Comparison of ENCODE assay signal across 9 cellular contexts in the genomic region with DNA sequence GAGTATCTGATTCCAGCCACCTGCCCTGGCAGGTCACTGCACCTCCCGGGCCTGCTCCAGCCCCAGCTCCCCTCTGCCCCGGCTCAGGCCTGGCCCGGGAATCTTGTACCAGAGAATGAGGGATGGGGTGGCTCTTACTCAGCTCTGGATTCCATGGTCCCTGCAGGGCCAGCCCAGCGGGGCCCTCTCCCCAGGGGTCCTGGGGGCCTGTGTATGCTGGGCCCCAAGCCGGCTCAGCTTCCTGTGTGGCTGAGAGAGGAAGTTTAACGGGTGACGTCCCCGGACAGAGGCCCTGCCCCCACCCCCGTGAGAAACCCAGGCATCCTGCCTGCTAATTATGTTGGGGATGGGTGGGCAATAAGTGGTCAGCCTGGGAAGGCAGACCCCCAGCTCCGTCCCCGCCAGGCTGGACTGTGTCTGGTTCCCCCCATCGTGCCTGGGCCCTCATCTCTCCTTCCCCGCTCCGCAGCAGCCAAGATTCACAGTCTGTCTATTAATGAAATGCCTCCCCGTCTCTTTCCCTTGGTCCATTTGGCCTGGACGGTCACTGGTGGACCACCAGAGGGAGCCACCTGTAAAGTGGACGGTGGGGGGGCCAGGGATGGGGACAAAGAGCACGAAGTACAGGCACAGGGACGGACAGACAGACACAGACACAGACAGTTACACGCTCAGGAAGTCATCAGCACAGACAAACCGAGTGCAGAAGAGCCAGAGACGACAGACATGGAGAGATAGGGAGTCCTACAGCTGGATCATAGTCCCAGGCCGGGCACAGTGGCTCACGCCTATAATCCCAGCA. TPM values are rescaled to one million over a fixed set of nuclear protein-coding genes. Genes with fewer than 3 reads are reported as not detected.
DNase-seq lines count a peak whose midpoint lies in the region; ATAC-seq and TF ChIP-seq lines count a peak whose summit lies in the region.
"Had no signal": no experiment of that assay in that cellular context is flagged by ENCODE, and none has a peak within 500 bp of the region (broad histone marks: within the 10 kb centered on the region; RNA-seq: fewer than 3 reads in every experiment).

A gene with protein sequence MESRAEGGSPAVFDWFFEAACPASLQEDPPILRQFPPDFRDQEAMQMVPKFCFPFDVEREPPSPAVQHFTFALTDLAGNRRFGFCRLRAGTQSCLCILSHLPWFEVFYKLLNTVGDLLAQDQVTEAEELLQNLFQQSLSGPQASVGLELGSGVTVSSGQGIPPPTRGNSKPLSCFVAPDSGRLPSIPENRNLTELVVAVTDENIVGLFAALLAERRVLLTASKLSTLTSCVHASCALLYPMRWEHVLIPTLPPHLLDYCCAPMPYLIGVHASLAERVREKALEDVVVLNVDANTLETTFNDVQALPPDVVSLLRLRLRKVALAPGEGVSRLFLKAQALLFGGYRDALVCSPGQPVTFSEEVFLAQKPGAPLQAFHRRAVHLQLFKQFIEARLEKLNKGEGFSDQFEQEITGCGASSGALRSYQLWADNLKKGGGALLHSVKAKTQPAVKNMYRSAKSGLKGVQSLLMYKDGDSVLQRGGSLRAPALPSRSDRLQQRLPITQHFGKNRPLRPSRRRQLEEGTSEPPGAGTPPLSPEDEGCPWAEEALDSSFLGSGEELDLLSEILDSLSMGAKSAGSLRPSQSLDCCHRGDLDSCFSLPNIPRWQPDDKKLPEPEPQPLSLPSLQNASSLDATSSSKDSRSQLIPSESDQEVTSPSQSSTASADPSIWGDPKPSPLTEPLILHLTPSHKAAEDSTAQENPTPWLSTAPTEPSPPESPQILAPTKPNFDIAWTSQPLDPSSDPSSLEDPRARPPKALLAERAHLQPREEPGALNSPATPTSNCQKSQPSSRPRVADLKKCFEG (minus strand): TSS at position 247 of the 802 bp plus-strand sequence. CDS start 92 bp downstream, at position 155.

- intact Hi-C loops in T-helper 2 cell treated with Interferon-gamma antibody and Interleukin-4, amounts not matched to agents 100 ng/mL and 5 ng/mL, for 36 hours (cut with micrococcal nuclease), result loop anchor here (1.0 to 2.0 kb wide), 2 partner anchors 21 to 23 kb away; no protein-coding TSS in a partner anchor
- intact Hi-C loops in right lobe of liver (cut with DNase I), result no loop called here

- no peaks in the 10 kb centered on the region for H3K27me3 ChIP-seq in right lobe of liver

- H3K4me3 ChIP-seq in astrocyte of the spinal cord (ENCODE audit: low read depth, low read length), result no peak within 1 kb of the TSS
- H3K4me3 ChIP-seq in right lobe of liver, result peak within 1 kb of the TSS; percentile 22 to 32 (median 23)

- in situ Hi-C loops in astrocyte of the spinal cord (cut with HindIII; ENCODE audit: low sequenced_read_pairs), result no loop called here

- H3K36me3 ChIP-seq in right lobe of liver, result no peaks in the 10 kb centered on the region

- WGBS in right lobe of liver (ENCODE audit: insufficient coverage, low coverage, low lambda C conversion rate, missing lambda C conversion rate), result 21% methylated on average over 16 of the region's 24 CpGs

- ATAC-seq in HG03066 (IDR thresholded peaks at IDR 0.05; ENCODE audit: low read depth, unreplicated experiment), result peak; percentile 74
- ATAC-seq in right lobe of liver, result peak; percentile 42 to 64 (median 62)

- TF ChIP-seq CTCF in GM12874 (IDR thresholded peaks at IDR 0.05; ENCODE audit: insufficient read depth, low read depth, low read length), result peak; percentile 62
- peak; percentile 58 for TF ChIP-seq CTCF in astrocyte of the spinal cord (IDR thresholded peaks at IDR 0.05; ENCODE audit: low read depth, low read length)
- TF ChIP-seq CTCF in right lobe of liver (IDR thresholded peaks at IDR 0.05), result peak; percentile 35 to 48 (median 37)

- DNase-seq in astrocyte of the spinal cord (ENCODE audit: low read depth, low spot score) (no peak), right lobe of liver (peak in 2 of 3 donors; percentile 40 to 64), NCI-H2227 (lab: John Stamatoyannopoulos, UW; ENCODE audit: unreplicated experiment) (no peak), 8988T (no peak)
- peak; percentile 51 for DNase-seq in stimulated activated CD8-positive, alpha-beta memory T cell treated with anti-CD3 and anti-CD28 coated beads, Interleukin-7, amount 100 ng/mL, for 24 hours (ENCODE audit: low read depth)

- H3K27ac ChIP-seq in right lobe of liver, result peak within 1 kb of the TSS in 1 of 3 donors; percentile 49

- TF ChIP-seq POLR2A in right lobe of liver (IDR thresholded peaks at IDR 0.05), result no peak

- H3K9me3 ChIP-seq in right lobe of liver, result peaks cover 0 to 2% (median 0%) of the 10 kb centered on the region in 4 donors

- H3K4me1 ChIP-seq in right lobe of liver, result no peaks in the 10 kb centered on the region

RNA-seq across cellular contexts. Expression of the gene that starts here (rescaled TPM):
- total RNA-seq in T-helper 2 cell treated with Interferon-gamma antibody and Interleukin-4, amounts not matched to agents 100 ng/mL and 5 ng/mL, for 36 hours, result 90.0 and 94.3 TPM in 2 replicates
- 1 to 10 TPM in 5 of 6 experiments, under 1 TPM in 1; 0.90 to 2.7 (median 1.8) TPM for total RNA-seq in right lobe of liver
- total RNA-seq: dermis microvascular lymphatic vessel endothelial cell had no signal

Comparison
In these comparisons a context has a peak if more than half of its experiments do, and no peak if none do; other contexts are left out.
1. RNA of the gene that starts here (total RNA-seq): 90.0 to 94.3 TPM in T-helper 2 cell treated with Interferon-gamma antibody and Interleukin-4, amounts not matched to agents 100 ng/mL and 5 ng/mL, for 36 hours; 0.90 to 2.7 TPM in right lobe of liver; every median in the first group is over 10 times any median in the second.
2. DNase-seq: peak in right lobe of liver (2 of 3) and stimulated activated CD8-positive, alpha-beta memory T cell treated with anti-CD3 and anti-CD28 coated beads, Interleukin-7, amount 100 ng/mL, for 24 hours (single experiment); none in astrocyte of the spinal cord (single experiment), NCI-H2227 (single experiment) and 8988T (single experiment).
3. Peak in every context shown above with its lines, with median percentiles within 50 percentile points of each other: CTCF ChIP-seq.